7 cellular contexts compared by ENCODE assay signal in genomic region chr1:226687476-226687875, GRCh38. TPM values are rescaled to one million over a fixed set of nuclear protein-coding genes. Genes with fewer than 3 reads are reported as not detected.
DNase-seq lines count a peak whose midpoint lies in the region; ATAC-seq and TF ChIP-seq lines count a peak whose summit lies in the region.

No MANE protein-coding gene starts in this region.

- TF ChIP-seq CTCF in GM10248 (IDR thresholded peaks at IDR 0.05; ENCODE audit: control extremely low read depth, extremely low read depth, low read depth, missing control alignments), result no peak

- peak overlapping the region in 3 of 4 donors; percentile 16 to 80 (median 31) for H3K4me3 Mint-ChIP-seq in IgD-negative memory B cell
- no peak overlapping the region for H3K4me3 Mint-ChIP-seq in activated CD4-positive, alpha-beta memory T cell treated with anti-CD3 and anti-CD28 coated beads, Interleukin-2, amount 10 ng/mL, durations not matched to agents 7 days and 5 days
- H3K4me3 Mint-ChIP-seq in stimulated activated naive CD8-positive, alpha-beta T cell treated with anti-CD3 and anti-CD28 coated beads, Interleukin-15, amount 100 ng/mL, for 72 hours, result peak overlapping the region; percentile 59 to 74

- peak; percentile 47 for DNase-seq in activated CD4-positive, alpha-beta memory T cell treated with anti-CD3 and anti-CD28 coated beads, Interleukin-2, amount 10 ng/mL, durations not matched to agents 7 days and 5 days
- no peak for DNase-seq in left cardiac atrium
- DNase-seq in stimulated activated naive CD8-positive, alpha-beta T cell treated with anti-CD3 and anti-CD28 coated beads, Interleukin-15, amount 100 ng/mL, for 72 hours, result peak in 1 of 2 donors; percentile 64
- no peak for DNase-seq in GM10248 (ENCODE audit: extremely low spot score)

- peaks cover 61 to 84% (median 73%) of the 10 kb centered on the region in 3 donors for H3K4me1 Mint-ChIP-seq in IgD-negative memory B cell
- peaks cover 87% of the 10 kb centered on the region for H3K4me1 Mint-ChIP-seq in activated CD4-positive, alpha-beta memory T cell treated with anti-CD3 and anti-CD28 coated beads, Interleukin-2, amount 10 ng/mL, durations not matched to agents 7 days and 5 days
- H3K4me1 Mint-ChIP-seq in stimulated activated naive CD8-positive, alpha-beta T cell treated with anti-CD3 and anti-CD28 coated beads, Interleukin-15, amount 100 ng/mL, for 72 hours, result peaks cover 100% of the 10 kb centered on the region

- H3K9me3 Mint-ChIP-seq in IgD-negative memory B cell, result no peaks in the 10 kb centered on the region
- H3K9me3 Mint-ChIP-seq in activated CD4-positive, alpha-beta memory T cell treated with anti-CD3 and anti-CD28 coated beads, Interleukin-2, amount 10 ng/mL, durations not matched to agents 7 days and 5 days, result no peaks in the 10 kb centered on the region
- H3K9me3 Mint-ChIP-seq in stimulated activated naive CD8-positive, alpha-beta T cell treated with anti-CD3 and anti-CD28 coated beads, Interleukin-15, amount 100 ng/mL, for 72 hours, result no peaks in the 10 kb centered on the region

- intact Hi-C loops in left cardiac atrium (cut with DNase I), result loop anchor here (2.0 to 5.0 kb wide), 2 partner anchors 53 to 55 kb away; no protein-coding TSS in a partner anchor

- ATAC-seq in left cardiac atrium, result peak; percentile 31 to 36
- ATAC-seq in stimulated activated naive CD8-positive, alpha-beta T cell treated with anti-CD3 and anti-CD28 coated beads, Interleukin-15, amount 100 ng/mL, for 72 hours, result peak; percentile 44
- no peak for ATAC-seq in GM18909 (IDR thresholded peaks at IDR 0.05; ENCODE audit: poor library complexity, unreplicated experiment)
- no peak for ATAC-seq in HG02840 (IDR thresholded peaks at IDR 0.05; ENCODE audit: low FRiP score, unreplicated experiment)

- peaks cover 2% of the 10 kb centered on the region for H3K36me3 Mint-ChIP-seq in IgD-negative memory B cell
- H3K36me3 Mint-ChIP-seq in activated CD4-positive, alpha-beta memory T cell treated with anti-CD3 and anti-CD28 coated beads, Interleukin-2, amount 10 ng/mL, durations not matched to agents 7 days and 5 days (ENCODE audit: low read depth), result peaks cover 54% of the 10 kb centered on the region

- H3K27ac Mint-ChIP-seq in IgD-negative memory B cell, result peak overlapping the region; percentile 26 to 85 (median 85)
- no peak overlapping the region for H3K27ac Mint-ChIP-seq in activated CD4-positive, alpha-beta memory T cell treated with anti-CD3 and anti-CD28 coated beads, Interleukin-2, amount 10 ng/mL, durations not matched to agents 7 days and 5 days
- peak overlapping the region; percentile 90 to 99 for H3K27ac Mint-ChIP-seq in stimulated activated naive CD8-positive, alpha-beta T cell treated with anti-CD3 and anti-CD28 coated beads, Interleukin-15, amount 100 ng/mL, for 72 hours

- POLR2A ChIA-PET in activated CD4-positive, alpha-beta memory T cell treated with anti-CD3 and anti-CD28 coated beads, Interleukin-2, amount 10 ng/mL, durations not matched to agents 7 days and 5 days (lab: Charles Lee), result interaction anchor here (0.7 to 2.3 kb wide), 16 partner anchors 9 to 54 kb away, joined by 3 to 13 read pairs (median 4); no protein-coding TSS in a partner anchor
- POLR2A ChIA-PET in GM10248 (lab: Yijun Ruan, JAX), result no interaction called here

- no peaks in the 10 kb centered on the region for H3K27me3 Mint-ChIP-seq in IgD-negative memory B cell
- no peaks in the 10 kb centered on the region for H3K27me3 Mint-ChIP-seq in activated CD4-positive, alpha-beta memory T cell treated with anti-CD3 and anti-CD28 coated beads, Interleukin-2, amount 10 ng/mL, durations not matched to agents 7 days and 5 days
- no peaks in the 10 kb centered on the region for H3K27me3 Mint-ChIP-seq in stimulated activated naive CD8-positive, alpha-beta T cell treated with anti-CD3 and anti-CD28 coated beads, Interleukin-15, amount 100 ng/mL, for 72 hours

- CTCF ChIA-PET in activated CD4-positive, alpha-beta memory T cell treated with anti-CD3 and anti-CD28 coated beads, Interleukin-2, amount 10 ng/mL, durations not matched to agents 7 days and 5 days (lab: Charles Lee), result interaction anchor here (0.8 to 2.7 kb wide), 14 partner anchors 10 to 141 kb away, joined by 3 to 42 read pairs (median 4); no protein-coding TSS in a partner anchor
- CTCF ChIA-PET in GM10248 (lab: Yijun Ruan, JAX), result interaction anchor here (0.6 to 4.7 kb wide), 14 partner anchors 10 to 142 kb away, joined by 3 to 39 read pairs (median 4); no protein-coding TSS in a partner anchor

RNA-seq across cellular contexts. Expression of gene ITPKB, which starts 51.6 kb away (rescaled TPM):
- 20.4 TPM for polyA plus RNA-seq in IgD-negative memory B cell
- 10 to 100 TPM; 43.6 to 44.4 TPM for total RNA-seq in activated CD4-positive, alpha-beta memory T cell treated with anti-CD3 and anti-CD28 coated beads, Interleukin-2, amount 10 ng/mL, durations not matched to agents 7 days and 5 days
- 10 to 100 TPM; 13.8 to 18.3 TPM for total RNA-seq in left cardiac atrium

Comparison
In these comparisons a context has a peak if more than half of its experiments do, and no peak if none do; other contexts are left out.
1. ATAC-seq: peak in left cardiac atrium (2 of 2) and stimulated activated naive CD8-positive, alpha-beta T cell treated with anti-CD3 and anti-CD28 coated beads, Interleukin-15, amount 100 ng/mL, for 72 hours (single experiment); none in GM18909 (single experiment) and HG02840 (single experiment).